ENCODE assay signal across 1 cellular context in the genomic region with DNA sequence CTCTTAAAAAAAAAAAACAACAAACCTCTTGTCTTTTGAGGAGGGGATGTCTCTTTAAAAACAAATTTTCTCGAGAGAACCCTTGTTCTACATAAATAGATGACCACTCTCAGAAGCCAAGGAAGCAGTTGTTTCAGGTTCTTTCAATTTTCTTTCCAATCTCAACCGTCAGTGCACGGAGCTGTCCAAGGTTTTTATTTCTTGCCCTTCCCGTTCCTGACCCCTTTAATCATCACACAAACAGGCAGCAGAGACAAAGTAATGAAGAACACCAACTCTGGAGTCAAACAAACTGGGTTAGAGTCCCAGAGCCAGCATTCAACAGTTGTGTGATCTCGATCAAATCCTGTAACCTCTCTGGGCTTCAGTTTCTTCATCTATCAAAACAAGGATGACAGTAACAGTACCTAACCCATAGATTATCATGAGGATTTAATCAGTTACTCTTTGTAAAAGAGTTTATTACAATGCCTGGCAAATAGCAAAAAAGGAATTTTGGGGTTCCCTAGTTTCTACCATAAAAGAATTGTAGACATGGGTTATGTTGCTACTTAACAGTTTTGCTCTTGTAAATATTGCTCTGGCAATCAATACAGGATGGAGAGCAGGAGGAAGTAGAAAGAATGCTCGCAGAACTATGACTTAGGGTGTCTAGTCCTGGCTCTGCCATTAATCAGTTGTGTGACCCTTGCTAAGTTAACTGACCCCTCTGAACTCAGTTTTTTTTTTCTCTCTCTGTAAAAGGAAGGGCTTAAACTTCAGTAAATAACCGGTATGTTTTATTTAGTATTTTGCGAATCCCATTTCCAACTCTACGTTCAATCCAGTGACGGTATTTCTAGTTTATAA.
A peak's percentile ranks its signal among the peaks of the same experiment; 100 is the strongest.
TF ChIP-seq lines count a peak whose summit lies in the region.

No MANE protein-coding gene starts in this region.

TF ChIP-seq in HepG2, 621 proteins besides CTCF, POLR2A, EP300 and RAD21:
- TF ChIP-seq, protein P1, sequence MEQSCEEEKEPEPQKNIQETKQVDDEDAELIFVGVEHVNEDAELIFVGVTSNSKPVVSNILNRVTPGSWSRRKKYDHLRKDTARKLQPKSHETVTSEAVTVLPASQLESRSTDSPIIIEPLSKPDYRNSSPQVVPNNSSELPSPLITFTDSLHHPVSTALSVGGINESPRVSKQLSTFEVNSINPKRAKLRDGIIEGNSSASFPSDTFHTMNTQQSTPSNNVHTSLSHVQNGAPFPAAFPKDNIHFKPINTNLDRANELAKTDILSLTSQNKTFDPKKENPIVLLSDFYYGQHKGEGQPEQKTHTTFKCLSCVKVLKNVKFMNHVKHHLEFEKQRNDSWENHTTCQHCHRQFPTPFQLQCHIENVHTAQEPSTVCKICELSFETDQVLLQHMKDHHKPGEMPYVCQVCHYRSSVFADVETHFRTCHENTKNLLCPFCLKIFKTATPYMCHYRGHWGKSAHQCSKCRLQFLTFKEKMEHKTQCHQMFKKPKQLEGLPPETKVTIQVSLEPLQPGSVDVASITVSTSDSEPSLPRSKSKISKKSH (CRISPR knock-in tag; IDR thresholded peaks at IDR 0.05; ENCODE audit: borderline replicate concordance), result no peak
- TF ChIP-seq SAP130 (CRISPR knock-in tag; IDR thresholded peaks at IDR 0.05; ENCODE audit: low read depth), result 0 out of 2 replicates have a peak, but pooled peaks have one; percentile 19
- TF ChIP-seq, protein P2, sequence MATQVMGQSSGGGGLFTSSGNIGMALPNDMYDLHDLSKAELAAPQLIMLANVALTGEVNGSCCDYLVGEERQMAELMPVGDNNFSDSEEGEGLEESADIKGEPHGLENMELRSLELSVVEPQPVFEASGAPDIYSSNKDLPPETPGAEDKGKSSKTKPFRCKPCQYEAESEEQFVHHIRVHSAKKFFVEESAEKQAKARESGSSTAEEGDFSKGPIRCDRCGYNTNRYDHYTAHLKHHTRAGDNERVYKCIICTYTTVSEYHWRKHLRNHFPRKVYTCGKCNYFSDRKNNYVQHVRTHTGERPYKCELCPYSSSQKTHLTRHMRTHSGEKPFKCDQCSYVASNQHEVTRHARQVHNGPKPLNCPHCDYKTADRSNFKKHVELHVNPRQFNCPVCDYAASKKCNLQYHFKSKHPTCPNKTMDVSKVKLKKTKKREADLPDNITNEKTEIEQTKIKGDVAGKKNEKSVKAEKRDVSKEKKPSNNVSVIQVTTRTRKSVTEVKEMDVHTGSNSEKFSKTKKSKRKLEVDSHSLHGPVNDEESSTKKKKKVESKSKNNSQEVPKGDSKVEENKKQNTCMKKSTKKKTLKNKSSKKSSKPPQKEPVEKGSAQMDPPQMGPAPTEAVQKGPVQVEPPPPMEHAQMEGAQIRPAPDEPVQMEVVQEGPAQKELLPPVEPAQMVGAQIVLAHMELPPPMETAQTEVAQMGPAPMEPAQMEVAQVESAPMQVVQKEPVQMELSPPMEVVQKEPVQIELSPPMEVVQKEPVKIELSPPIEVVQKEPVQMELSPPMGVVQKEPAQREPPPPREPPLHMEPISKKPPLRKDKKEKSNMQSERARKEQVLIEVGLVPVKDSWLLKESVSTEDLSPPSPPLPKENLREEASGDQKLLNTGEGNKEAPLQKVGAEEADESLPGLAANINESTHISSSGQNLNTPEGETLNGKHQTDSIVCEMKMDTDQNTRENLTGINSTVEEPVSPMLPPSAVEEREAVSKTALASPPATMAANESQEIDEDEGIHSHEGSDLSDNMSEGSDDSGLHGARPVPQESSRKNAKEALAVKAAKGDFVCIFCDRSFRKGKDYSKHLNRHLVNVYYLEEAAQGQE (IDR thresholded peaks at IDR 0.05; ENCODE audit: borderline replicate concordance in 1 of 2, low read depth in 1 of 2, low read length in 2 of 2), result peak; percentile 36 to 92
- TF ChIP-seq RARA (CRISPR knock-in tag; IDR thresholded peaks at IDR 0.05), result no peak
- peak; percentile 93 for TF ChIP-seq MIER2 (CRISPR knock-in tag; IDR thresholded peaks at IDR 0.05)
